Comparison of ENCODE assay signal across 8 cellular contexts in the genomic region with DNA sequence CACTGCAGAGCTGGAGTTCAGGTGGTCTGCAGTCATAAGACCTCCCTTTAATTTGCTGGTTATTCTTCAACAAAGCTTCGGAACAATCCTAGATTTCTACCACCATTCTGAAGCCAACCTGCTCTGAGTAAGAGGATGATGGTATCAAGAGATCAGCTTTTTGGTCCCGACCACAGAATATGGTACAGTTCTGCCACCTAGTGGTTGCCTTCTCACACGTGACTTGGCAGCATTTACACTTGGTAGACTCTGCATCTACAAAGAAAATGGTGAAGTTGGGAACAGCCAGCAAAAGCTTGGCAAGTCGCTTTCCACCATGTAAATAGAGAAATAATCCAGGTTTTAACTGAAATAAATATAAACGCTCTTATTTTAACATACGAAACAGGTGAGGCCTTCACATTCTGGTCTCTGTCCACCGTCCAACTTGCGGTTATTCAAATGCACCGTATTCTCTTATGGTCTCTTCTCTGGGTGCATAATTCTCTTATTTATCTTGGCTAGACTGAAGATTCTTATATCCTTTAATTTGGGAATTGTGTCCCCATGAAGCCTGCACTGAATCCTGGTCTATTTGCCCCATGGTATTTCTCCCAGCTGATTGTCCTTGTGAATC.
DNase-seq lines count a peak whose midpoint lies in the region; ATAC-seq, FAIRE-seq and TF ChIP-seq lines count a peak whose summit lies in the region.

No MANE protein-coding gene starts in this region.

- no peaks in the 10 kb centered on the region for H3K27me3 ChIP-seq in Caco-2 (replicated peaks; ENCODE audit: control insufficient read depth, insufficient read depth, low read length)
- H3K27me3 ChIP-seq in endodermal cell (ENCODE audit: control insufficient read depth, insufficient read depth, low read length, poor library complexity, severe bottlenecking): no peaks in the 10 kb centered on the region

- no peak overlapping the region for H3K4me3 Mint-ChIP-seq in Caco-2 (ENCODE audit: unreplicated experiment)
- no peak overlapping the region for H3K4me3 Mint-ChIP-seq in endodermal cell

- peak; percentile 86 for FAIRE-seq in urothelium cell line (lab: Jason Lieb, UNC)

- no peak overlapping the region for H3K27ac Mint-ChIP-seq in Caco-2 (ENCODE audit: unreplicated experiment)
- H3K27ac Mint-ChIP-seq in endodermal cell: no peak overlapping the region

- no peaks in the 10 kb centered on the region for H3K4me1 Mint-ChIP-seq in Caco-2 (ENCODE audit: low read depth, unreplicated experiment)
- peaks cover 2% of the 10 kb centered on the region for H3K4me1 Mint-ChIP-seq in endodermal cell

- POLR2A ChIA-PET in Caco-2 (lab: Charles Lee): no interaction called here

- H3K9me3 ChIP-seq in Caco-2 (no peaks in the 10 kb centered on the region), endodermal cell (ENCODE audit: control insufficient read depth, low read length) (no peaks in the 10 kb centered on the region), mucosa of descending colon (no peaks in the 10 kb centered on the region)

- peak; percentile 66 to 78 for DNase-seq in Caco-2
- DNase-seq in NCI-H1930 (lab: John Stamatoyannopoulos, UW): peak; percentile 64 to 83
- DNase-seq in T-helper 9 cell: peak; percentile 4
- peak; percentile 93 for DNase-seq in endodermal cell
- DNase-seq in mucosa of descending colon: peak in 2 of 3 donors; percentile 24 to 79
- DNase-seq in urothelium cell line (ENCODE audit: low spot score): peak; percentile 79

- peaks cover 4% of the 10 kb centered on the region for H3K27me3 Mint-ChIP-seq in Caco-2 (ENCODE audit: insufficient read depth, unreplicated experiment)
- no peaks in the 10 kb centered on the region for H3K27me3 Mint-ChIP-seq in endodermal cell (ENCODE audit: insufficient read depth)

- no peak overlapping the region for H3K4me3 ChIP-seq in Caco-2 (ENCODE audit: low read depth, low read length)
- no peak overlapping the region for H3K4me3 ChIP-seq in endodermal cell (ENCODE audit: low read length)
- H3K4me3 ChIP-seq in mucosa of descending colon: no peak overlapping the region

- H3K9me3 Mint-ChIP-seq in Caco-2 (ENCODE audit: unreplicated experiment): no peaks in the 10 kb centered on the region
- no peaks in the 10 kb centered on the region for H3K9me3 Mint-ChIP-seq in endodermal cell

- H3K27ac ChIP-seq in endodermal cell (ENCODE audit: low read depth, low read length): no peak overlapping the region

- no peaks in the 10 kb centered on the region for H3K4me1 ChIP-seq in Caco-2
- H3K4me1 ChIP-seq in endodermal cell (ENCODE audit: control insufficient read depth, insufficient read depth, low read length): no peaks in the 10 kb centered on the region
- H3K4me1 ChIP-seq in mucosa of descending colon (ENCODE audit: low read depth): no peaks in the 10 kb centered on the region

- 10 to 40% methylated on average over 2 to 9 of the region's 9 CpGs for WGBS in endodermal cell (ENCODE audit: insufficient coverage in 1 of 2, insufficient read length in 1 of 2), 2 experiments

- H3K9ac ChIP-seq in endodermal cell (ENCODE audit: extremely low read depth, low read length, poor library complexity, severe bottlenecking): no peak overlapping the region

- CTCF ChIA-PET in Caco-2 (lab: Charles Lee): interaction anchor here (0.6 to 1.4 kb wide), 6 partner anchors 9 to 602 kb away, joined by 3 to 15 read pairs (median 3); no protein-coding TSS in a partner anchor

- H3K36me3 Mint-ChIP-seq in Caco-2 (ENCODE audit: insufficient read depth, unreplicated experiment) (no peaks in the 10 kb centered on the region), endodermal cell (ENCODE audit: low read depth) (no peaks in the 10 kb centered on the region)

- H3K36me3 ChIP-seq in Caco-2 (ENCODE audit: control insufficient read depth, insufficient read depth, low read length) (no peaks in the 10 kb centered on the region), endodermal cell (ENCODE audit: control insufficient read depth, insufficient read depth, low read length) (no peaks in the 10 kb centered on the region), mucosa of descending colon (ENCODE audit: low read depth) (no peaks in the 10 kb centered on the region)

- intact Hi-C loops in Caco-2 (cut with micrococcal nuclease; ENCODE audit: unreplicated experiment): loop anchor here (1.0 to 10.0 kb wide), 3 partner anchors 321 to 915 kb away; no protein-coding TSS in a partner anchor
- intact Hi-C loops in mucosa of descending colon (cut with DNase I, micrococcal nuclease): no loop called here

- TF ChIP-seq CTCF in Caco-2 (IDR thresholded peaks at IDR 0.05; ENCODE audit: insufficient read depth in 1 of 2, low read depth in 1 of 2, low read length in 1 of 2, severe bottlenecking in 1 of 2, unreplicated experiment in 1 of 2): peak; percentile 76 to 79
- TF ChIP-seq CTCF in endodermal cell (conservative IDR thresholded peaks at IDR 0.05): peak; percentile 95
- TF ChIP-seq CTCF in mucosa of descending colon (IDR thresholded peaks at IDR 0.05): peak; percentile 31

- BruUV-seq in Caco-2 (replicated peaks; lab: Mats Ljungman, UMichigan): no TSS peak

- ATAC-seq in GM18909 (IDR thresholded peaks at IDR 0.05; ENCODE audit: poor library complexity, unreplicated experiment): peak; percentile 99
- ATAC-seq in HG03066 (IDR thresholded peaks at IDR 0.05; ENCODE audit: low read depth, unreplicated experiment): peak; percentile 99
- ATAC-seq in mucosa of descending colon: peak; percentile 75

Comparison
In these comparisons a context has a peak if more than half of its experiments do, and no peak if none do; other contexts are left out.
1. DNase-seq: peak in every context shown above with its lines; median percentile 93 in endodermal cell; 79 in urothelium cell line; 74 in NCI-H1930; 72 in Caco-2; 52 in mucosa of descending colon; 4 in T-helper 9 cell.
2. CTCF ChIP-seq: peak in every context shown above with its lines; median percentile 95 in endodermal cell; 78 in Caco-2; 31 in mucosa of descending colon.